Comparison of ENCODE assay signal across 1 cellular context in the genomic region with DNA sequence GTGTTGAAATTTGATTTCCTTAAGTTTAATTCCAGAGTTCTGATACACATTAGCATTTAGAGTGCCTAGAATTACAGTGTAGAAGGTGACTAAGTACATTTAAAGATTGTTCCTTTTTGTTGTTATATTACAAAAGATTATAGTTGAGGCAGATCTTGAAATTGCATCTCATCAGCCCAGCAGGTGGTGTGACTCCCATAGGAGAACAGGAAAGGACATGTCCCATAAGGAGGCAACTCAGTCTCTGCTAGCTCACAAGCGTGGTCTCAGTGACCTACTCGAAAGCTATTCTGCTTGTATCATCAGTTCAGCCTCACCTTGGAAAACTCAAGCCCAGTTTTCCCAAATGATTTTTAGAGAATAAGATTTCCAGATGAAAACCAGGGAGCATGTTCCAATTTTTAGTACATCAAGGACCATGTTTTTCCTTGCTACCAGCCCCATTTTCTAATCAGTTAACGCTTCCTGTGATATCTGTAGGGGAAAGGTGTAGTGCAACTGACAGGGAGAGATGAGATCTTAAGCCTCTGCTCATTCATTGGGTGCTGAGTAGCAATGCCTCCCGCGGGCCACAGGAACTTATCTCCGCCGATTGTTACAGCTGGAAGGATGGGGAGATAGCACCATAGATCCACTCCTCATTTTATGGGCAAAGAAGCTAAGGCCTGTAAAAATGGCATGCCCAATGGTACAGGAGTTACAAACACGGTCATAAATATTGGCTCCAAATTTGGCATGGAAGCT.
TF ChIP-seq lines count a peak whose summit lies in the region.

No MANE protein-coding gene starts in this region.

TF ChIP-seq in HepG2, 621 proteins besides CTCF, POLR2A, EP300 and RAD21:
- TF ChIP-seq STAG1 (CRISPR knock-in tag; IDR thresholded peaks at IDR 0.05) = peak; percentile 26; the same call in 1 of the 2 replicates
- no peak for TF ChIP-seq HBP1 (CRISPR knock-in tag; IDR thresholded peaks at IDR 0.05; ENCODE audit: low read depth)
- TF ChIP-seq PAWR (CRISPR knock-in tag; IDR thresholded peaks at IDR 0.05; ENCODE audit: borderline replicate concordance) = no peak
- TF ChIP-seq ZNF570 (CRISPR knock-in tag; IDR thresholded peaks at IDR 0.05; ENCODE audit: borderline replicate concordance) = no peak
